Comparison of ENCODE assay signal across 27 cellular contexts in the genomic region with DNA sequence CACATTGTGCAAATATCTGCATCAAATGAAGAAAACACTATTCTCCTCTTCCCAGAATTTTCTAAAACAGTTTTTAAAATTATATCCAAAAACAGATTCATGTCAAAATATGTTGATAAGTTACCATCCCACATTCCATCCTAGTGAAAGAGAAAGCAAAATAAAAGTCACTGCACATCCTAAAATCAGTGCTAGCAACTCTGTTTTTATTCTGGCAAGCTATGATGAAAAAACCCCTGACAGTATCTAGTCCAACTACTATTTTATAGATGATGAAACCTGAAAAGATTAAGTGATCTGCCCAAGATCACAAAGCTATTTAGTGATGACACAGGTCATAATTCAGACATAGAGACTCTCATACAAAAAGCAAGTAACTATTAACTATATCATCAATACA. TPM values are rescaled to one million over a fixed set of nuclear protein-coding genes. Genes with fewer than 3 reads are reported as not detected.
DNase-seq lines count a peak whose midpoint lies in the region; ATAC-seq, FAIRE-seq and TF ChIP-seq lines count a peak whose summit lies in the region.
"Had no signal": no experiment of that assay in that cellular context is flagged by ENCODE, and none has a peak within 500 bp of the region (broad histone marks: within the 10 kb centered on the region; RNA-seq: fewer than 3 reads in every experiment).

No MANE protein-coding gene starts in this region.

- no peak overlapping the region for H3K4me2 ChIP-seq in A549
- H3K4me2 ChIP-seq: BLaER1 treated with 17β-estradiol and CSF1 and Interleukin-3, amounts not matched to agents 10 nM and 100 nM had no signal

- H3K4me1 ChIP-seq in A549 = peaks cover 9% of the 10 kb centered on the region; the same call in 2 of the 3 replicates
- peaks cover 16% of the 10 kb centered on the region for H3K4me1 ChIP-seq in ACC112 (ENCODE audit: control insufficient read depth, insufficient read depth, low read length, unreplicated experiment)
- H3K4me1 ChIP-seq: BLaER1 treated with 17β-estradiol and CSF1 and Interleukin-3, amounts not matched to agents 10 nM and 100 nM had no signal

- TF ChIP-seq POLR2A in A549 (IDR thresholded peaks at IDR 0.05; ENCODE audit: low read length) = no peak

- CTCF ChIA-PET in A549 (lab: Yijun Ruan, JAX) = interaction anchor here (1.0 to 5.6 kb wide), 11 partner anchors 7 to 374 kb away, joined by 3 to 72 read pairs (median 4); no protein-coding TSS in a partner anchor

- no peaks in the 10 kb centered on the region for H3K79me2 ChIP-seq in ACC112 (ENCODE audit: control insufficient read depth, insufficient read depth, low read length, unreplicated experiment)

- no peak overlapping the region for H3K27ac ChIP-seq in A549
- H3K27ac ChIP-seq in ACC112 (ENCODE audit: low read depth, low read length) = peak overlapping the region; percentile 26
- no peak overlapping the region for H3K27ac ChIP-seq in brain microvascular endothelial cell
- H3K27ac ChIP-seq: BLaER1 treated with 17β-estradiol and CSF1 and Interleukin-3, amounts not matched to agents 10 nM and 100 nM; GM23248; RWPE1 had no signal

- no peaks in the 10 kb centered on the region for H3K27me3 ChIP-seq in ACC112 (ENCODE audit: insufficient read depth, low read length)
- H3K27me3 ChIP-seq in brain microvascular endothelial cell (replicated peaks) = no peaks in the 10 kb centered on the region
- H3K27me3 ChIP-seq: BLaER1 treated with 17β-estradiol and CSF1 and Interleukin-3, amounts not matched to agents 10 nM and 100 nM had no signal

- in situ Hi-C loops in brain microvascular endothelial cell (cut with HindIII; ENCODE audit: low pct_ligation_motif_present, low sequenced_read_pairs) = loop anchor here (25.0 kb wide), 1 partner anchor 227 kb away; no protein-coding TSS in a partner anchor

- H3K36me3 ChIP-seq in ACC112 (ENCODE audit: insufficient read depth, low read length) (peaks cover 14% of the 10 kb centered on the region), brain microvascular endothelial cell (replicated peaks) (peaks cover 24% of the 10 kb centered on the region)

- no peak overlapping the region for H3K4me3 ChIP-seq in A549
- no peak overlapping the region for H3K4me3 ChIP-seq in ACC112 (ENCODE audit: low read depth, low read length)
- H3K4me3 ChIP-seq in choroid plexus epithelial cell (ENCODE audit: low read depth, low read length) = no peak overlapping the region
- no peak overlapping the region for H3K4me3 ChIP-seq in brain microvascular endothelial cell (ENCODE audit: low read depth, low read length)
- H3K4me3 ChIP-seq: BLaER1 treated with 17β-estradiol and CSF1 and Interleukin-3, amounts not matched to agents 10 nM and 100 nM; GM23248 had no signal

- DNase-seq in A549 (ENCODE audit: low read depth in 1 of 2, low spot score in 1 of 2) (no peak), choroid plexus epithelial cell (ENCODE audit: low read depth) (peak; percentile 13), omental fat pad (ENCODE audit: low spot score) (no peak), NCI-H187 treated with DMSO at 0.1 percent for 48 hours (lab: John Stamatoyannopoulos, UW) (no peak), brain microvascular endothelial cell (no peak)
- no peak for DNase-seq in central memory CD4-positive, alpha-beta T cell
- DNase-seq: ACHN; CD4-positive, alpha-beta T cell; COR-L47; DMS53; H9; Karpas-422; NCI-H1092; NCI-H1417 treated with DMSO at 0.1 percent for 48 hours; NCI-H1694 treated with DMSO at 0.1 percent for 48 hours; NCI-H2081 treated with DMSO at 0.1 percent for 48 hours; NCI-H2171; NCI-H226; NCI-H510A; NCI-H69; SHP77 had no signal

- TF ChIP-seq CTCF in A549 (IDR thresholded peaks at IDR 0.05) (no peak), choroid plexus epithelial cell (conservative IDR thresholded peaks at IDR 0.05; ENCODE audit: low read depth, low read length) (no peak), omental fat pad (IDR thresholded peaks at IDR 0.05) (no peak), brain microvascular endothelial cell (IDR thresholded peaks at IDR 0.05; ENCODE audit: low read depth, low read length, missing control alignments) (no peak)

- peak; percentile 18 for FAIRE-seq in A549 (lab: Jason Lieb, UNC)
- FAIRE-seq: HepG2 had no signal

- H3K9me3 ChIP-seq in A549 = no peaks in the 10 kb centered on the region
- H3K9me3 ChIP-seq: BLaER1 treated with 17β-estradiol and CSF1 and Interleukin-3, amounts not matched to agents 10 nM and 100 nM had no signal

- no peak overlapping the region for H2AFZ ChIP-seq in ACC112 (ENCODE audit: low read length, unreplicated experiment)
- H2AFZ ChIP-seq: GM23248 had no signal

- POLR2A ChIA-PET in A549 (lab: Yijun Ruan, JAX) = no interaction called here

- no peak for ATAC-seq in A549
- peak; percentile 81 for ATAC-seq in omental fat pad (ENCODE audit: low FRiP score)
- ATAC-seq: HepG2, Panc1 had no signal

- no peak for TF ChIP-seq RAD21 in A549 (conservative IDR thresholded peaks at IDR 0.05 in 1 of 2, IDR thresholded peaks at IDR 0.05 in 1 of 2)

- no peak for TF ChIP-seq EP300 in A549 (IDR thresholded peaks at IDR 0.05)

TF ChIP-seq in A549, 52 proteins besides CTCF, POLR2A, EP300 and RAD21:
- TF ChIP-seq ZSCAN20 (CRISPR knock-in tag; IDR thresholded peaks at IDR 0.05) (no peak), MAZ (IDR thresholded peaks at IDR 0.05; ENCODE audit: borderline replicate concordance, low read depth, low read length) (no peak), CBX2 (IDR thresholded peaks at IDR 0.05; ENCODE audit: borderline replicate concordance, low read depth) (no peak), KDM5A (IDR thresholded peaks at IDR 0.05) (no peak), ZFP36 (IDR thresholded peaks at IDR 0.05; ENCODE audit: borderline replicate concordance, partially characterized antibody) (no peak), TFCP2L1 (CRISPR knock-in tag; IDR thresholded peaks at IDR 0.05) (no peak), POLR2AphosphoS2 (conservative IDR thresholded peaks at IDR 0.05; ENCODE audit: low read length) (no peak), JUN (IDR thresholded peaks at IDR 0.05) (no peak), NFE2L2 (conservative IDR thresholded peaks at IDR 0.05; ENCODE audit: low read length) (no peak), CHD2 (IDR thresholded peaks at IDR 0.05; ENCODE audit: low read length, partially characterized antibody) (no peak), CHD4 (IDR thresholded peaks at IDR 0.05; ENCODE audit: borderline replicate concordance) (no peak)
- TF ChIP-seq, protein P1, sequence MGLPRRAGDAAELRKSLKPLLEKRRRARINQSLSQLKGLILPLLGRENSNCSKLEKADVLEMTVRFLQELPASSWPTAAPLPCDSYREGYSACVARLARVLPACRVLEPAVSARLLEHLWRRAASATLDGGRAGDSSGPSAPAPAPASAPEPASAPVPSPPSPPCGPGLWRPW (IDR thresholded peaks at IDR 0.05) = no peak
- TF ChIP-seq, protein P2, sequence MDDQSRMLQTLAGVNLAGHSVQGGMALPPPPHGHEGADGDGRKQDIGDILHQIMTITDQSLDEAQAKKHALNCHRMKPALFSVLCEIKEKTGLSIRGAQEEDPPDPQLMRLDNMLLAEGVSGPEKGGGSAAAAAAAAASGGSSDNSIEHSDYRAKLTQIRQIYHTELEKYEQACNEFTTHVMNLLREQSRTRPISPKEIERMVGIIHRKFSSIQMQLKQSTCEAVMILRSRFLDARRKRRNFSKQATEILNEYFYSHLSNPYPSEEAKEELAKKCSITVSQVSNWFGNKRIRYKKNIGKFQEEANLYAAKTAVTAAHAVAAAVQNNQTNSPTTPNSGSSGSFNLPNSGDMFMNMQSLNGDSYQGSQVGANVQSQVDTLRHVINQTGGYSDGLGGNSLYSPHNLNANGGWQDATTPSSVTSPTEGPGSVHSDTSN (IDR thresholded peaks at IDR 0.05) = no peak
- TF ChIP-seq, protein P3, sequence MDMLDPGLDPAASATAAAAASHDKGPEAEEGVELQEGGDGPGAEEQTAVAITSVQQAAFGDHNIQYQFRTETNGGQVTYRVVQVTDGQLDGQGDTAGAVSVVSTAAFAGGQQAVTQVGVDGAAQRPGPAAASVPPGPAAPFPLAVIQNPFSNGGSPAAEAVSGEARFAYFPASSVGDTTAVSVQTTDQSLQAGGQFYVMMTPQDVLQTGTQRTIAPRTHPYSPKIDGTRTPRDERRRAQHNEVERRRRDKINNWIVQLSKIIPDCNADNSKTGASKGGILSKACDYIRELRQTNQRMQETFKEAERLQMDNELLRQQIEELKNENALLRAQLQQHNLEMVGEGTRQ (IDR thresholded peaks at IDR 0.05) = no peak
- TF ChIP-seq, protein P4, sequence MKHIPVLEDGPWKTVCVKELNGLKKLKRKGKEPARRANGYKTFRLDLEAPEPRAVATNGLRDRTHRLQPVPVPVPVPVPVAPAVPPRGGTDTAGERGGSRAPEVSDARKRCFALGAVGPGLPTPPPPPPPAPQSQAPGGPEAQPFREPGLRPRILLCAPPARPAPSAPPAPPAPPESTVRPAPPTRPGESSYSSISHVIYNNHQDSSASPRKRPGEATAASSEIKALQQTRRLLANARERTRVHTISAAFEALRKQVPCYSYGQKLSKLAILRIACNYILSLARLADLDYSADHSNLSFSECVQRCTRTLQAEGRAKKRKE (CRISPR knock-in tag; IDR thresholded peaks at IDR 0.05; ENCODE audit: low read depth) = no peak
- TF ChIP-seq, protein P5, sequence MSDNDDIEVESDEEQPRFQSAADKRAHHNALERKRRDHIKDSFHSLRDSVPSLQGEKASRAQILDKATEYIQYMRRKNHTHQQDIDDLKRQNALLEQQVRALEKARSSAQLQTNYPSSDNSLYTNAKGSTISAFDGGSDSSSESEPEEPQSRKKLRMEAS (IDR thresholded peaks at IDR 0.05) = no peak

RNA-seq across cellular contexts. Expression of a gene that starts 50.9 kb away (rescaled TPM):
- 71.5 and 75.1 TPM in 2 replicates for polyA plus RNA-seq in A549 (2011; rRNA removed)
- polyA plus RNA-seq in A549 (2012; cell fraction: cytosol; rRNA removed) = 4.5 and 5.3 TPM in 2 replicates
- 9.5 and 21.7 TPM in 2 replicates for polyA plus RNA-seq in A549 (2012; cell fraction: nucleus; rRNA removed)
- 8.1 to 8.6 TPM (median 8.5 TPM) in 3 replicates for polyA plus RNA-seq in A549 (2017; fragmentation: RNase III; extraction: RNeasy Plus Mini Kit Qiagen cat#74134 plus additional on column Dnase treatment)
- 49.4 and 50.0 TPM in 2 replicates for polyA minus RNA-seq in A549 (2011; rRNA and poly(A)+ RNA removed)
- 10 to 100 TPM; 22.2 to 51.2 (median 30.6) TPM for total RNA-seq in omental fat pad
